In genomic region chr14:24146978-24147760, GRCh38 we compare ENCODE assay signal across 8 cellular contexts. TPM values are rescaled to one million over a fixed set of nuclear protein-coding genes. Genes with fewer than 3 reads are reported as not detected.
DNase-seq lines count a peak whose midpoint lies in the region; TF ChIP-seq lines count a peak whose summit lies in the region.

Gene RNF31, plus strand, starts transcription at chr14:24147498. Its CDS starts 201 bp downstream, at chr14:24147699.

- H3K27me3 Mint-ChIP-seq in HFFc6 (ENCODE audit: insufficient read depth), result peaks cover 7% of the 10 kb centered on the region
- H3K27me3 Mint-ChIP-seq in activated naive CD4-positive, alpha-beta T cell treated with anti-CD3 and anti-CD28 coated beads, Interleukin-2, amount 10 ng/mL, durations not matched to agents 7 days and 5 days, result no peaks in the 10 kb centered on the region

- H3K9me3 ChIP-seq in SK-N-MC (ENCODE audit: low read depth, low read length), result no peaks in the 10 kb centered on the region

- peaks cover 28% of the 10 kb centered on the region; the same call in 1 of the 2 replicates for H3K36me3 ChIP-seq in SK-N-MC (ENCODE audit: insufficient read depth, low read length)

- H3K4me3 ChIP-seq in NB4 (ENCODE audit: low read depth, low read length), result peak within 1 kb of the TSS; percentile 99
- peak within 1 kb of the TSS; percentile 99 for H3K4me3 ChIP-seq in SK-N-MC

- H3K27ac Mint-ChIP-seq in HFFc6, result peak within 1 kb of the TSS; percentile 97
- peak within 1 kb of the TSS; percentile 99 for H3K27ac Mint-ChIP-seq in activated naive CD4-positive, alpha-beta T cell treated with anti-CD3 and anti-CD28 coated beads, Interleukin-2, amount 10 ng/mL, durations not matched to agents 7 days and 5 days

- peak; percentile 34 for TF ChIP-seq POLR2A in NB4 (IDR thresholded peaks at IDR 0.05; ENCODE audit: extremely low read depth, insufficient read length)

- peaks cover 13% of the 10 kb centered on the region for H3K36me3 Mint-ChIP-seq in HFFc6 (ENCODE audit: low read depth)
- peaks cover 67% of the 10 kb centered on the region for H3K36me3 Mint-ChIP-seq in activated naive CD4-positive, alpha-beta T cell treated with anti-CD3 and anti-CD28 coated beads, Interleukin-2, amount 10 ng/mL, durations not matched to agents 7 days and 5 days

- peak; percentile 90 for DNase-seq in GM04503 (ENCODE audit: low read depth)
- peak; percentile 98 for DNase-seq in HFFc6
- DNase-seq in NB4 (ENCODE audit: low read depth), result peak; percentile 99
- DNase-seq in SK-N-MC (ENCODE audit: low read depth, low spot score), result peak; percentile 87
- peak; percentile 100 for DNase-seq in activated naive CD4-positive, alpha-beta T cell treated with anti-CD3 and anti-CD28 coated beads, Interleukin-2, amount 10 ng/mL, durations not matched to agents 7 days and 5 days
- peak; percentile 97 for DNase-seq in germinal center (ENCODE audit: low spot score)
- DNase-seq in occipital lobe (lab: John Stamatoyannopoulos, UW), result peak; percentile 96

- CTCF ChIA-PET in activated naive CD4-positive, alpha-beta T cell treated with anti-CD3 and anti-CD28 coated beads, Interleukin-2, amount 10 ng/mL, durations not matched to agents 7 days and 5 days (lab: Charles Lee), result interaction anchor here (0.8 to 8.0 kb wide), 7 partner anchors 10 to 284 kb away, joined by 3 to 67 read pairs (median 4); partner anchors contain the start of genes CIDEB, IRF9 and PSME1

- no peaks in the 10 kb centered on the region for H3K9me3 Mint-ChIP-seq in HFFc6
- no peaks in the 10 kb centered on the region for H3K9me3 Mint-ChIP-seq in activated naive CD4-positive, alpha-beta T cell treated with anti-CD3 and anti-CD28 coated beads, Interleukin-2, amount 10 ng/mL, durations not matched to agents 7 days and 5 days

- H3K27ac ChIP-seq in SK-N-MC (peak within 1 kb of the TSS; percentile 62; the same call in 1 of the 2 replicates), temporal lobe (ENCODE audit: low read depth, low read length) (peak within 1 kb of the TSS; percentile 94)

- H3K4me3 Mint-ChIP-seq in HFFc6, result peak within 1 kb of the TSS; percentile 98
- peak within 1 kb of the TSS; percentile 93 for H3K4me3 Mint-ChIP-seq in activated naive CD4-positive, alpha-beta T cell treated with anti-CD3 and anti-CD28 coated beads, Interleukin-2, amount 10 ng/mL, durations not matched to agents 7 days and 5 days

- peak within 1 kb of the TSS; percentile 79 for H3K9ac ChIP-seq in SK-N-MC (ENCODE audit: insufficient read length)

- peaks cover 50% of the 10 kb centered on the region for H3K4me1 Mint-ChIP-seq in HFFc6 (ENCODE audit: low read depth)
- peaks cover 65% of the 10 kb centered on the region for H3K4me1 Mint-ChIP-seq in activated naive CD4-positive, alpha-beta T cell treated with anti-CD3 and anti-CD28 coated beads, Interleukin-2, amount 10 ng/mL, durations not matched to agents 7 days and 5 days

- TF ChIP-seq CTCF in HFFc6 (IDR thresholded peaks at IDR 0.05) (no peak), NB4 (IDR thresholded peaks at IDR 0.05; ENCODE audit: low read depth, low read length) (no peak)

RNA-seq across cellular contexts. Expression of gene RNF31, which starts in this region (rescaled TPM):
- 10 to 100 TPM; 38.5 to 53.6 (median 47.2) TPM for total RNA-seq in HFFc6 (2021; fragmentation: NEBNext Ultra II Directional; extraction: Animal tissue kit (Norgen Biotek cat#: 25700))
- total RNA-seq in occipital lobe (20.4 TPM), temporal lobe (27.5 TPM)

Comparison
In these comparisons a context has a peak if more than half of its experiments do, and no peak if none do; other contexts are left out.
1. Peak in every context shown above with its lines: DNase-seq, H3K4me3 ChIP-seq and H3K27ac ChIP-seq.